8 cellular contexts compared by ENCODE assay signal in genomic region chr6:35669441-35669776, GRCh38. TPM values are rescaled to one million over a fixed set of nuclear protein-coding genes. Genes with fewer than 3 reads are reported as not detected.
DNase-seq lines count a peak whose midpoint lies in the region; ATAC-seq and TF ChIP-seq lines count a peak whose summit lies in the region.

No MANE protein-coding gene starts in this region.

- peaks cover 72% of the 10 kb centered on the region for H3K4me1 Mint-ChIP-seq in activated T-cell treated with anti-CD3 and anti-CD28 coated beads, Interleukin-2, amount 50 U/mL, for 72 hours (ENCODE audit: low read depth)
- H3K4me1 Mint-ChIP-seq in stimulated activated naive CD8-positive, alpha-beta T cell treated with anti-CD3 and anti-CD28 coated beads, Interleukin-15, Interleukin-2, amounts not matched to agents 100 ng/mL and 50 ng/mL, for 24 hours (ENCODE audit: low read depth): peaks cover 69% of the 10 kb centered on the region
- peaks cover 0 to 3% of the 10 kb centered on the region in 2 experiments; a peak in 3 of 4 replicates for H3K4me1 Mint-ChIP-seq in H9

- H3K9me3 ChIP-seq in SU-DHL-6 (ENCODE audit: insufficient read depth, low read length): no peaks in the 10 kb centered on the region
- H3K9me3 ChIP-seq in fibroblast of lung (ENCODE audit: control insufficient read depth, insufficient read depth, low read depth, low read length): no peaks in the 10 kb centered on the region
- no peaks in the 10 kb centered on the region for H3K9me3 ChIP-seq in H9 (ENCODE audit: control insufficient read depth, low read depth, low read length)

- H3K27ac Mint-ChIP-seq in activated T-cell treated with anti-CD3 and anti-CD28 coated beads, Interleukin-2, amount 50 U/mL, for 72 hours: peak overlapping the region; percentile 97
- peak overlapping the region; percentile 94 for H3K27ac Mint-ChIP-seq in stimulated activated naive CD8-positive, alpha-beta T cell treated with anti-CD3 and anti-CD28 coated beads, Interleukin-15, Interleukin-2, amounts not matched to agents 100 ng/mL and 50 ng/mL, for 24 hours
- no peak overlapping the region for H3K27ac Mint-ChIP-seq in H9

- H2BK120ac ChIP-seq in H9 (ENCODE audit: low read depth, low read length, poor library complexity, severe bottlenecking): no peak overlapping the region

- H4K5ac ChIP-seq in H9 (ENCODE audit: insufficient read length, low read depth, low read length): no peak overlapping the region

- no peak for TF ChIP-seq CTCF in SU-DHL-6 (IDR thresholded peaks at IDR 0.05; ENCODE audit: insufficient read depth, low read length, poor library complexity, severe bottlenecking)
- no peak for TF ChIP-seq CTCF in fibroblast of lung (conservative IDR thresholded peaks at IDR 0.05 in 1 of 2, IDR thresholded peaks at IDR 0.05 in 1 of 2; ENCODE audit: low read depth in 1 of 2, low read length in 2 of 2)
- TF ChIP-seq CTCF in H9 (conservative IDR thresholded peaks at IDR 0.05): no peak

- H3K27me3 Mint-ChIP-seq in activated T-cell treated with anti-CD3 and anti-CD28 coated beads, Interleukin-2, amount 50 U/mL, for 72 hours (ENCODE audit: low read depth): no peaks in the 10 kb centered on the region
- no peaks in the 10 kb centered on the region for H3K27me3 Mint-ChIP-seq in stimulated activated naive CD8-positive, alpha-beta T cell treated with anti-CD3 and anti-CD28 coated beads, Interleukin-15, Interleukin-2, amounts not matched to agents 100 ng/mL and 50 ng/mL, for 24 hours
- no peaks in the 10 kb centered on the region for H3K27me3 Mint-ChIP-seq in H9 (ENCODE audit: low read depth)

- no peak overlapping the region for H2BK12ac ChIP-seq in H9 (ENCODE audit: insufficient read length, low read depth, low read length)

- H2BK20ac ChIP-seq in H9 (ENCODE audit: low read depth, low read length, poor library complexity, severe bottlenecking): no peak overlapping the region

- H2BK15ac ChIP-seq in H9 (ENCODE audit: low read depth, low read length): no peak overlapping the region

- H3K27ac ChIP-seq in SU-DHL-6 (ENCODE audit: low read depth, low read length) (peak overlapping the region; percentile 25; the same call in 1 of the 2 replicates), fibroblast of lung (ENCODE audit: insufficient read depth, low read length) (peak overlapping the region; percentile 48), H9 (ENCODE audit: insufficient read length, low read depth, low read length) (no peak overlapping the region)

- peak overlapping the region; percentile 64 to 81 for H3K4me3 Mint-ChIP-seq in activated T-cell treated with anti-CD3 and anti-CD28 coated beads, Interleukin-2, amount 50 U/mL, for 72 hours
- H3K4me3 Mint-ChIP-seq in stimulated activated naive CD8-positive, alpha-beta T cell treated with anti-CD3 and anti-CD28 coated beads, Interleukin-15, Interleukin-2, amounts not matched to agents 100 ng/mL and 50 ng/mL, for 24 hours: peak overlapping the region; percentile 78
- H3K4me3 Mint-ChIP-seq in H9: no peak overlapping the region

- H3K9ac ChIP-seq in SU-DHL-6 (ENCODE audit: low read length) (no peak overlapping the region; the same call in 1 of the 2 replicates), fibroblast of lung (ENCODE audit: insufficient read depth, low read length) (no peak overlapping the region), H9 (ENCODE audit: extremely low read depth, insufficient read length, low read length) (no peak overlapping the region)

- no peak overlapping the region for H3T11ph ChIP-seq in H9 (ENCODE audit: low read length)

- no peaks in the 10 kb centered on the region for H3K9me2 ChIP-seq in SU-DHL-6 (replicated peaks; ENCODE audit: insufficient read depth, low read length)

- H4K91ac ChIP-seq in H9 (ENCODE audit: insufficient read length, low read depth, low read length): no peak overlapping the region

- peak; percentile 42 to 44 for ATAC-seq in activated T-cell treated with anti-CD3 and anti-CD28 coated beads, Interleukin-2, amount 50 U/mL, for 72 hours (replicated peaks in 1 of 2)
- ATAC-seq in HG02642 (IDR thresholded peaks at IDR 0.05; ENCODE audit: poor library complexity, unreplicated experiment): no peak

- H3K9me3 Mint-ChIP-seq in activated T-cell treated with anti-CD3 and anti-CD28 coated beads, Interleukin-2, amount 50 U/mL, for 72 hours: no peaks in the 10 kb centered on the region
- no peaks in the 10 kb centered on the region for H3K9me3 Mint-ChIP-seq in stimulated activated naive CD8-positive, alpha-beta T cell treated with anti-CD3 and anti-CD28 coated beads, Interleukin-15, Interleukin-2, amounts not matched to agents 100 ng/mL and 50 ng/mL, for 24 hours
- no peaks in the 10 kb centered on the region for H3K9me3 Mint-ChIP-seq in H9

- H2AK5ac ChIP-seq in H9 (ENCODE audit: insufficient read length, low read length): no peak overlapping the region

- no peak overlapping the region for H3K4ac ChIP-seq in H9 (ENCODE audit: low read depth, low read length)

- no peak overlapping the region for H4K8ac ChIP-seq in H9 (replicated peaks; ENCODE audit: insufficient read length, low read depth, low read length)

- H2AFZ ChIP-seq in SU-DHL-6 (ENCODE audit: low read depth, low read length, severe bottlenecking) (no peak overlapping the region), fibroblast of lung (ENCODE audit: low read length) (peak overlapping the region; percentile 6), H9 (ENCODE audit: low read length) (no peak overlapping the region)

- peaks cover 0 to 7% of the 10 kb centered on the region in 2 donors for H3K36me3 Mint-ChIP-seq in activated T-cell treated with anti-CD3 and anti-CD28 coated beads, Interleukin-2, amount 50 U/mL, for 72 hours (ENCODE audit: insufficient read depth in 2 of 2)
- H3K36me3 Mint-ChIP-seq in stimulated activated naive CD8-positive, alpha-beta T cell treated with anti-CD3 and anti-CD28 coated beads, Interleukin-15, Interleukin-2, amounts not matched to agents 100 ng/mL and 50 ng/mL, for 24 hours (ENCODE audit: low read depth): peaks cover 5% of the 10 kb centered on the region
- no peaks in the 10 kb centered on the region for H3K36me3 Mint-ChIP-seq in H9 (ENCODE audit: insufficient read depth in 1 of 3, low read depth in 3 of 3)

- no peak overlapping the region for H3K14ac ChIP-seq in H9 (ENCODE audit: insufficient read depth, low read length)

- H3K79me1 ChIP-seq in H9 (ENCODE audit: insufficient read depth, low read depth, low read length, poor library complexity, severe bottlenecking): peaks cover 4% of the 10 kb centered on the region

- H3F3A ChIP-seq in SU-DHL-6 (ENCODE audit: insufficient read depth): peaks cover 47% of the 10 kb centered on the region

- no peaks in the 10 kb centered on the region for H3K4me1 ChIP-seq in fibroblast of lung (ENCODE audit: control insufficient read depth, extremely low read depth, insufficient read depth, low read length)
- no peaks in the 10 kb centered on the region for H3K4me1 ChIP-seq in H9 (ENCODE audit: insufficient read depth, low read length)

- no peak overlapping the region for H2BK5ac ChIP-seq in H9 (ENCODE audit: insufficient read length, low read length)

- H3K23me2 ChIP-seq in H9 (ENCODE audit: insufficient read length, low read depth, low read length, poor library complexity, severe bottlenecking): no peaks in the 10 kb centered on the region

- H4K20me1 ChIP-seq in SU-DHL-6 (ENCODE audit: low read depth, low read length): peaks cover 34% of the 10 kb centered on the region
- no peaks in the 10 kb centered on the region for H4K20me1 ChIP-seq in fibroblast of lung (ENCODE audit: control insufficient read depth, extremely low read depth, insufficient read depth, low read length)
- no peaks in the 10 kb centered on the region for H4K20me1 ChIP-seq in H9 (ENCODE audit: control insufficient read depth, insufficient read depth, insufficient read length)

- no peak for DNase-seq in activated T-cell treated with anti-CD3 and anti-CD28 coated beads, Interleukin-2, amount 50 U/mL, for 72 hours
- no peak for DNase-seq in activated T-cell treated with anti-CD3 and anti-CD28 coated beads for 4 hours
- peak in 1 of 2 donors; percentile 48 for DNase-seq in fibroblast of lung (ENCODE audit: low read depth in 2 of 2)
- no peak for DNase-seq in ecto neural progenitor cell (ENCODE audit: low spot score)
- DNase-seq in H9: no peak

- H3K27me3 ChIP-seq in SU-DHL-6 (ENCODE audit: low read length) (no peaks in the 10 kb centered on the region), fibroblast of lung (ENCODE audit: control insufficient read depth, insufficient read depth, low read length) (no peaks in the 10 kb centered on the region), H9 (ENCODE audit: insufficient read depth, low read length) (no peaks in the 10 kb centered on the region)

- WGBS in H9 (ENCODE audit: extremely low coverage, insufficient read length, low lambda C conversion rate): no CpG with 5 or more reads among the region's 1 CpG

- H3K23ac ChIP-seq in H9 (ENCODE audit: insufficient read length, low read depth, low read length): no peak overlapping the region

- no peak overlapping the region for H3K4me3 ChIP-seq in SU-DHL-6 (ENCODE audit: insufficient read depth, low read length, poor library complexity, severe bottlenecking)
- peak overlapping the region; percentile 6 to 37 (median 11) for H3K4me3 ChIP-seq in fibroblast of lung (replicated peaks in 1 of 4; ENCODE audit: control extremely low read depth in 1 of 4, insufficient read depth in 1 of 4, low read depth in 3 of 4, low read length in 4 of 4)

- peak overlapping the region; percentile 48 for H3K4me2 ChIP-seq in SU-DHL-6 (ENCODE audit: low read depth, low read length, poor library complexity, severe bottlenecking)
- H3K4me2 ChIP-seq in fibroblast of lung (ENCODE audit: extremely low read depth, insufficient read depth, low read length): peak overlapping the region; percentile 73
- H3K4me2 ChIP-seq in H9 (ENCODE audit: insufficient read depth, insufficient read length, low read length): no peak overlapping the region

- H3K36me3 ChIP-seq in SU-DHL-6 (ENCODE audit: low read length): peaks cover 17% of the 10 kb centered on the region; the same call in 1 of the 2 replicates
- no peaks in the 10 kb centered on the region for H3K36me3 ChIP-seq in fibroblast of lung (ENCODE audit: control insufficient read depth, insufficient read depth, low read length)

- no peak overlapping the region for H3K56ac ChIP-seq in H9 (ENCODE audit: insufficient read length, low read depth, low read length)

- no peak overlapping the region for H3K18ac ChIP-seq in H9 (ENCODE audit: insufficient read length, low read depth, low read length)

- H3K79me2 ChIP-seq in SU-DHL-6 (ENCODE audit: insufficient read depth, low read length) (peaks cover 99% of the 10 kb centered on the region), fibroblast of lung (ENCODE audit: control insufficient read depth, insufficient read depth, low read length) (peaks cover 4% of the 10 kb centered on the region), H9 (ENCODE audit: insufficient read depth, low read length) (peaks cover 2% of the 10 kb centered on the region; the same call in 1 of the 2 replicates)

RNA-seq across cellular contexts. Expression of gene FKBP5, which starts 19.3 kb away (rescaled TPM):
- total RNA-seq in activated T-cell treated with anti-CD3 and anti-CD28 coated beads, Interleukin-2, amount 50 U/mL, for 72 hours: 100 to 1,000 TPM; 106 to 120 TPM
- 13.4 and 16.3 TPM in 2 replicates for total RNA-seq in fibroblast of lung
- polyA plus RNA-seq in fibroblast of lung: 10.9 and 13.1 TPM in 2 replicates
- polyA plus RNA-seq in fibroblast of lung (2012): 11.5 and 14.3 TPM in 2 replicates
- 0.94 and 2.5 TPM in 2 replicates for polyA minus RNA-seq in fibroblast of lung (ENCODE audit: low replicate concordance)
- total RNA-seq in H9 (2021): 32.9 and 33.9 TPM in 2 replicates

Comparison
In these comparisons a context has a peak if more than half of its experiments do, and no peak if none do; other contexts are left out.
1. H3K27ac Mint-ChIP-seq: peak in activated T-cell treated with anti-CD3 and anti-CD28 coated beads, Interleukin-2, amount 50 U/mL, for 72 hours (single experiment) and stimulated activated naive CD8-positive, alpha-beta T cell treated with anti-CD3 and anti-CD28 coated beads, Interleukin-15, Interleukin-2, amounts not matched to agents 100 ng/mL and 50 ng/mL, for 24 hours (single experiment); none in H9 (0 of 3).
2. H3K4me3 Mint-ChIP-seq: peak in activated T-cell treated with anti-CD3 and anti-CD28 coated beads, Interleukin-2, amount 50 U/mL, for 72 hours (2 of 2) and stimulated activated naive CD8-positive, alpha-beta T cell treated with anti-CD3 and anti-CD28 coated beads, Interleukin-15, Interleukin-2, amounts not matched to agents 100 ng/mL and 50 ng/mL, for 24 hours (single experiment); none in H9 (0 of 2).